Comparison of ENCODE assay signal across 9 cellular contexts in genomic region chr2:128304715-128305554, GRCh38. TPM values are rescaled to one million over a fixed set of nuclear protein-coding genes. Genes with fewer than 3 reads are reported as not detected.
DNase-seq lines count a peak whose midpoint lies in the region; ATAC-seq lines count a peak whose summit lies in the region.
"Had no signal": no experiment of that assay in that cellular context is flagged by ENCODE, and none has a peak within 500 bp of the region (broad histone marks: within the 10 kb centered on the region; RNA-seq: fewer than 3 reads in every experiment).

No MANE protein-coding gene starts in this region.

- no peak for ATAC-seq in GM18909 (IDR thresholded peaks at IDR 0.05; ENCODE audit: poor library complexity, unreplicated experiment)
- ATAC-seq in GM21528 (IDR thresholded peaks at IDR 0.05; ENCODE audit: low FRiP score, unreplicated experiment), result no peak
- no peak for ATAC-seq in GM18498 (IDR thresholded peaks at IDR 0.05; ENCODE audit: unreplicated experiment)
- ATAC-seq: Panc1 had no signal

- H3K27ac ChIP-seq in ectodermal cell (ENCODE audit: insufficient read depth, low read depth, low read length, poor library complexity, severe bottlenecking), result peak overlapping the region; percentile 50

- H3K27me3 ChIP-seq in HAP-1 (ENCODE audit: low read depth) (no peaks in the 10 kb centered on the region), ectodermal cell (ENCODE audit: control insufficient read depth, insufficient read depth, low read length, poor library complexity, severe bottlenecking) (no peaks in the 10 kb centered on the region)

- H3K4me3 ChIP-seq in HAP-1, result no peak overlapping the region
- no peak overlapping the region for H3K4me3 ChIP-seq in ectodermal cell (ENCODE audit: insufficient read depth, low read depth, low read length)

- in situ Hi-C loops in HAP-1 (cut with MboI; ENCODE audit: low sequenced_read_pairs), result no loop called here

- H3K36me3 ChIP-seq in HAP-1 (replicated peaks) (peaks cover 11% of the 10 kb centered on the region), ectodermal cell (ENCODE audit: control insufficient read depth, insufficient read depth, low read length) (no peaks in the 10 kb centered on the region)

- H3K4me1 ChIP-seq in HAP-1 (peaks cover 12% of the 10 kb centered on the region), ectodermal cell (ENCODE audit: control insufficient read depth, insufficient read depth, low read length) (peaks cover 27% of the 10 kb centered on the region)

- DNase-seq in HAP-1 (ENCODE audit: low spot score in 2 of 2), result peak; percentile 21 to 74
- DNase-seq in NCI-H524 treated with DMSO at 0.1 percent for 48 hours (lab: John Stamatoyannopoulos, UW), result peak; percentile 47
- peak; percentile 62 for DNase-seq in midbrain (lab: John Stamatoyannopoulos, UW)
- no peak for DNase-seq in effector CD8-positive, alpha-beta T cell (lab: John Stamatoyannopoulos, UW)

- WGBS in ectodermal cell, 2 experiments, result 52 to 57% methylated on average over 11 of the region's 11 CpGs

- no peaks in the 10 kb centered on the region for H3K9me3 ChIP-seq in HAP-1
- H3K9me3 ChIP-seq in ectodermal cell (ENCODE audit: control insufficient read depth, low read length), result no peaks in the 10 kb centered on the region

RNA-seq across cellular contexts. Expression of gene HS6ST1, which starts 13.7 kb away (rescaled TPM):
- 43.1 TPM for polyA plus RNA-seq in ectodermal cell (2013, experiment 1 of 4)
- 51.7 TPM for polyA plus RNA-seq in ectodermal cell (2013, experiment 2 of 4)
- 37.5 TPM for polyA plus RNA-seq in ectodermal cell (2013, experiment 3 of 4)
- 42.6 TPM for polyA plus RNA-seq in ectodermal cell (2013, experiment 4 of 4)
